ENCODE assay signal across 3 cellular contexts in genomic region chr1:34279971-34280370, GRCh38.
"Had no signal": no experiment of that assay in that cellular context is flagged by ENCODE, and none has a peak within 500 bp of the region (broad histone marks: within the 10 kb centered on the region; RNA-seq: fewer than 3 reads in every experiment).

No MANE protein-coding gene starts in this region.

- DNase-seq: GDM1, GF-D8 had no signal

- ATAC-seq: GM12878 had no signal

- H3K4me3 ChIP-seq: GM12878 had no signal
